Comparison of ENCODE assay signal across 5 cellular contexts in genomic region chr17:4120332-4120731, GRCh38.
"Had no signal": no experiment of that assay in that cellular context is flagged by ENCODE, and none has a peak within 500 bp of the region (broad histone marks: within the 10 kb centered on the region; RNA-seq: fewer than 3 reads in every experiment).

No MANE protein-coding gene starts in this region.

- H3K4me3 ChIP-seq: GM23338 had no signal

- H3K27ac ChIP-seq: HL-60 had no signal

- DNase-seq: H9, HCEC 1CT, KBM-7 had no signal
